Comparison of ENCODE assay signal across 1 cellular context in genomic region chr11:13228569-13228968, GRCh38.
TF ChIP-seq lines count a peak whose summit lies in the region.

No MANE protein-coding gene starts in this region.

TF ChIP-seq in GM23338, 12 proteins besides CTCF, POLR2A, EP300 and RAD21 (continued from another document):
- no peak for TF ChIP-seq REST (IDR thresholded peaks at IDR 0.05; ENCODE audit: unreplicated experiment)
